In the genomic region with DNA sequence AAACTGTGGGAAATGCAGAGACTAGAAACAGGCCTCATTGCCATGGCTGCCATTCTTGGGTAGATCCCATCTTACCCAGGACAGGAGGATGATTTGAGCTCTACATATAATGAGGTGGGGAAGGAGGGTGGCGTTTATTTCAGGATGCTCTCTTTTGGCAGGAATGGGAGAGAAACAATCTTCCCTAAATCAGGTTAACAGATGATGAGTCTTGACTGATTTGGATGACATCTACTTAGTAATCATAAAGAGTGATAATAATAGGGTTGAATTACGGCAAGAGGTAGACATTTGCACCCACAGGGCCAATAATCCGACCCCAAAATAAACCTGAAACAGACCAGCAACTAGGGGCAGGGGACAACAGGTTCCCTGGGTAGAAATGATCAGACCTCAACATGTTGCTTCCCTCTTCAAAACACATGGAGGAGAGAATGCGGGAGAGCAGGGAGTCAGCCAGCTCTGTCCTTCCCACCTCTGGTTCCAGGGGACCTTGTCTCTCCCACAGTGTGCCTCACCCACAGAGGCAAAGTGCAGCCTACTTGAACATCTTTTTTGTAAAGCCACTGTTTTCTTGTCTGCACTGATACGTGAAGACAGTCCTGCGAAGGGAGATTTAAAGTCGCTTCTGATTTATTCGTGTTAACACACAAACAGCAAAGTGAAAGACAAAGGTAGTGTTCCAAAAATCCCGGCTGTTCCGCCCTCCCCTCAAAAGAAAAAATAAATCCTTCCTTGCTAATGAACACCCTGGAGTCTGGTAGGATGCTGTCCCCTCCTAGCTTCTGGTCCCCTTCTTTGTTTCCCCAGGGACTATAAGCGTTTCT, we compare ENCODE assay signal across 1 cellular context.
TF ChIP-seq lines count a peak whose summit lies in the region.

No MANE protein-coding gene starts in this region.

TF ChIP-seq in A549, 52 proteins besides CTCF, POLR2A, EP300 and RAD21 (continued from another document):
- TF ChIP-seq, protein P1, sequence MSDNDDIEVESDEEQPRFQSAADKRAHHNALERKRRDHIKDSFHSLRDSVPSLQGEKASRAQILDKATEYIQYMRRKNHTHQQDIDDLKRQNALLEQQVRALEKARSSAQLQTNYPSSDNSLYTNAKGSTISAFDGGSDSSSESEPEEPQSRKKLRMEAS (IDR thresholded peaks at IDR 0.05) = no peak
- no peak for TF ChIP-seq MAFK (IDR thresholded peaks at IDR 0.05; ENCODE audit: partially characterized antibody)
- no peak for TF ChIP-seq ZFP36 (IDR thresholded peaks at IDR 0.05; ENCODE audit: borderline replicate concordance, partially characterized antibody)
- TF ChIP-seq JUNB (IDR thresholded peaks at IDR 0.05) = no peak
- no peak for TF ChIP-seq RARB (CRISPR knock-in tag; IDR thresholded peaks at IDR 0.05)
- no peak for TF ChIP-seq JUN (IDR thresholded peaks at IDR 0.05)
- no peak for TF ChIP-seq RNF2 (IDR thresholded peaks at IDR 0.05; ENCODE audit: borderline replicate concordance, low read depth)
- no peak for TF ChIP-seq EHF (CRISPR knock-in tag; IDR thresholded peaks at IDR 0.05)
- TF ChIP-seq PBX3 (IDR thresholded peaks at IDR 0.05) = no peak
- TF ChIP-seq, protein P2, sequence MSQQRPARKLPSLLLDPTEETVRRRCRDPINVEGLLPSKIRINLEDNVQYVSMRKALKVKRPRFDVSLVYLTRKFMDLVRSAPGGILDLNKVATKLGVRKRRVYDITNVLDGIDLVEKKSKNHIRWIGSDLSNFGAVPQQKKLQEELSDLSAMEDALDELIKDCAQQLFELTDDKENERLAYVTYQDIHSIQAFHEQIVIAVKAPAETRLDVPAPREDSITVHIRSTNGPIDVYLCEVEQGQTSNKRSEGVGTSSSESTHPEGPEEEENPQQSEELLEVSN (IDR thresholded peaks at IDR 0.05; ENCODE audit: borderline replicate concordance, low read depth) = no peak
